ENCODE assay signal across 9 cellular contexts in the genomic region with DNA sequence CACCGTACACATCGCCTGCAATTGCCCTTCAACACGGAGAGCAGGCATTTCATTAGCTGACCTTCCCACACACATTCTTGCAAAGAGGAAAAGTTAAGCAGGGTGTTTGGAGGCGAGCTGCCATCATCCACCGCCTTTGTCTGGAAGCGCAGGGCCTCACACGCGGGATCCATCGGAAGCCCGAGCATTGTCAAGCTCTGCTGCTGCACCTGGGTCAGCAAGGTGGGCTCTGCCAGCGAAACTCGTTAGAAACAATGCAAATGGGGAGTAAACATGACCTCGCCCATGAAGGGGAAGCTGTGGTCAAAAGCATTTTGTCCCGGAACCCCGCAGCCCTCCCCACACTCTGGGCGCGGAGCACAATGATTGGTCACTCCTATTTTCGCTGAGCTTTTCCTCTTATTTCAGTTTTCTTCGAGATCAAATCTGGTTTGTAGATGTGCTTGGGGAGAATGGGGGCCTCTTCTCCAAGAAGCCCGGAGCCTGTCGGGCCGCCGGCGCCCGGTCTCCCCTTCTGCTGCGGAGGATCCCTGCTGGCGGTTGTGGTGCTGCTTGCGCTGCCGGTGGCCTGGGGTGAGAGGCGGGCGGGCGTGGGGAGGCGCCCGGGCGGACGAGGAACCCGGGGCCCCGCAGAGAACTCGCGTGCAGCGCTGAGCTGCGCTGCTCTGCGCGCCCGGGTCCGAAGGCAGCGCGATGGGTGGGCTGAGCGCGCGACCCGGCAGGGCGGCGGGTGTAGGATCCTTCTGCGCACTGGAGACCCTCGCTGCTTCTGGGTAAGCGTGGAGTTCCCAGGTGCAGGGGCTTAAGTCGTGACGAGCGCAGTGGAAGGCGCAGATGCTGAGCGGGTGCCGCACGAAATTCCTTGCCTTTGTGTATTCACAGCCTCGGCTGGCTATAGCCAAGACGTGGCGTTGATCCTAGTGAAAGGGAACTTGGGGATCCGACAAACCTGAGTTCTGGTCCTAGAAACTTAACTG. TPM values are rescaled to one million over a fixed set of nuclear protein-coding genes. Genes with fewer than 3 reads are reported as not detected.
DNase-seq lines count a peak whose midpoint lies in the region; ATAC-seq and TF ChIP-seq lines count a peak whose summit lies in the region.
"Had no signal": no experiment of that assay in that cellular context is flagged by ENCODE, and none has a peak within 500 bp of the region (broad histone marks: within the 10 kb centered on the region; RNA-seq: fewer than 3 reads in every experiment).

CR1 (plus strand) TSS at position 342 of the 977 bp plus-strand sequence; CDS start at position 453, 111 bp downstream.

- H3K9me3 Mint-ChIP-seq in IgD-negative memory B cell (no peaks in the 10 kb centered on the region), osteocyte (ENCODE audit: unreplicated experiment) (no peaks in the 10 kb centered on the region)

- peak within 1 kb of the TSS; percentile 91 to 97 (median 96) for H3K4me3 Mint-ChIP-seq in IgD-negative memory B cell
- H3K4me3 Mint-ChIP-seq in osteocyte (ENCODE audit: unreplicated experiment) = peak within 1 kb of the TSS; percentile 54

- TF ChIP-seq CTCF in foreskin keratinocyte (conservative IDR thresholded peaks at IDR 0.05) = no peak
- no peak for TF ChIP-seq CTCF in osteocyte (IDR thresholded peaks at IDR 0.05)

- peak; percentile 57 for ATAC-seq in GM19452 (IDR thresholded peaks at IDR 0.05; ENCODE audit: unreplicated experiment)
- ATAC-seq in foreskin keratinocyte = peak; percentile 21

- H3K4me1 Mint-ChIP-seq in IgD-negative memory B cell (peaks cover 22 to 28% (median 26%) of the 10 kb centered on the region in 3 donors), osteocyte (ENCODE audit: unreplicated experiment) (peaks cover 4% of the 10 kb centered on the region)

- peak; percentile 5 for DNase-seq in Ammon's horn (ENCODE audit: low spot score)
- peak; percentile 3 to 6 (median 3) for DNase-seq in activated CD8-positive, alpha-beta memory T cell treated with anti-CD3 and anti-CD28 coated beads for 48 hours (ENCODE audit: low read depth in 2 of 3, low spot score in 2 of 3)
- no peak for DNase-seq in foreskin keratinocyte
- DNase-seq in osteocyte (ENCODE audit: extremely low spot score, unreplicated experiment) = no peak
- DNase-seq in SHP77 treated with DMSO at 0.1 percent for 48 hours (lab: John Stamatoyannopoulos, UW) = no peak
- DNase-seq in NCI-H2081 treated with DMSO at 0.1 percent for 48 hours (lab: John Stamatoyannopoulos, UW) = no peak

- no peak within 1 kb of the TSS for H3K27ac ChIP-seq in foreskin keratinocyte

- H3K27me3 ChIP-seq in foreskin keratinocyte = peaks cover 90% of the 10 kb centered on the region

- H3K27me3 Mint-ChIP-seq in IgD-negative memory B cell (peaks cover 2% of the 10 kb centered on the region), osteocyte (ENCODE audit: unreplicated experiment) (peaks cover 31% of the 10 kb centered on the region)

- H3K36me3 Mint-ChIP-seq in IgD-negative memory B cell = no peaks in the 10 kb centered on the region
- H3K36me3 Mint-ChIP-seq in osteocyte (ENCODE audit: unreplicated experiment) = no peaks in the 10 kb centered on the region

- H3K4me1 ChIP-seq in foreskin keratinocyte = no peaks in the 10 kb centered on the region

- H3K27ac Mint-ChIP-seq in IgD-negative memory B cell (peak within 1 kb of the TSS; percentile 87 to 96 (median 96)), osteocyte (ENCODE audit: unreplicated experiment) (no peak within 1 kb of the TSS)

RNA-seq across cellular contexts. Expression of gene CR1, which starts in this region (rescaled TPM):
- polyA plus RNA-seq in IgD-negative memory B cell (37.3 TPM), foreskin keratinocyte (not detected in 2 replicates)
- total RNA-seq in foreskin keratinocyte (not detected in 2 replicates), osteocyte (not detected in 2 replicates)
- total RNA-seq: bronchial epithelial cell had no signal

Comparison
In these comparisons a context has a peak if more than half of its experiments do, and no peak if none do; other contexts are left out.
1. RNA of gene CR1 (polyA plus RNA-seq): 37.3 TPM in IgD-negative memory B cell (single experiment); not detected in foreskin keratinocyte; every median in the first group is over 10 times any median in the second.
2. Peak in ATAC-seq in foreskin keratinocyte; RNA of the gene not detected or under 1 TPM.
3. DNase-seq: peak in Ammon's horn (single experiment) and activated CD8-positive, alpha-beta memory T cell treated with anti-CD3 and anti-CD28 coated beads for 48 hours (3 of 3); none in foreskin keratinocyte (0 of 2), osteocyte (single experiment), SHP77 treated with DMSO at 0.1 percent for 48 hours (single experiment) and NCI-H2081 treated with DMSO at 0.1 percent for 48 hours (single experiment).